In the genomic region with DNA sequence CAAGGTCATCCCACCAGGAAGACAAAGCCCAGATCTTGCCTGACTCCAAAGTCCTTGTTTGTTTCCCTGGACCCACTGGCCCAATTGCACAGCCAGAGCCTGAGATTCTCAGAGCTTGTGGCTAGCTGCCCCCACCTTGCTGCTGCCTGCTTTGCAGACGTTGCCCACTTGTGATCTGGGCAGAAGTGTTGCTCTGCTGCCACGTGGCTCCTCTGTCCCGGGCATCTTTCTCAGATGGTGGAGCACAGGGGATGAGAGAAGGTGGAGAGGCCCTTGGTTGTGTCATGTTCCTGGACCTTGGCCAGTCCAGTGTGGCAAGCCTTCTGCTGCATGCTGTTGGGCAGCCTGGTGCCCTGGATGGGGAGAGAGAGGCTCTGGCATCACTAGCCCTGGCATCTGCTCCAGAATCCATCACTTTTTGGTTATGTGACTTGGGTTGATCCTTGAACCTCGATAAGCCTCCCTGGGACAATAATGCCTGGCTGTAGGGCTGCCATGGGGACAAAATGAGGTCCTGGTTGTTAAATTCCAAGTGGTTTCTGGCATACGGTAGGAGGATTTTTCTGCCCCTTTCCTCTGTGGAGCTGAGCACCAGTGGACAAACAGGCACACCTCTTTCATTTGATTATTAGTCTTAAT, we compare ENCODE assay signal across 12 cellular contexts. TPM values are rescaled to one million over a fixed set of nuclear protein-coding genes. Genes with fewer than 3 reads are reported as not detected.
DNase-seq lines count a peak whose midpoint lies in the region; ATAC-seq and TF ChIP-seq lines count a peak whose summit lies in the region.
"Had no signal": no experiment of that assay in that cellular context is flagged by ENCODE, and none has a peak within 500 bp of the region (broad histone marks: within the 10 kb centered on the region; RNA-seq: fewer than 3 reads in every experiment).

No MANE protein-coding gene starts in this region.

- H3K36me3 ChIP-seq in breast epithelium: no peaks in the 10 kb centered on the region

- H3K36me3 Mint-ChIP-seq in MCF 10A (ENCODE audit: insufficient read depth, unreplicated experiment): no peaks in the 10 kb centered on the region
- H3K36me3 Mint-ChIP-seq: activated naive CD4-positive, alpha-beta T cell treated with anti-CD3 and anti-CD28 coated beads, Interleukin-2, amount 10 ng/mL, durations not matched to agents 7 days and 5 days had no signal

- no TSS peak for BruUV-seq in MCF 10A (replicated peaks; lab: Mats Ljungman, UMichigan)

- intact Hi-C loops in MCF 10A (cut with micrococcal nuclease) (no loop called here), breast epithelium (cut with DNase I; ENCODE audit: low total_unique reads) (no loop called here), sciatic nerve (cut with DNase I) (no loop called here)

- no peak overlapping the region for H3K27ac ChIP-seq in breast epithelium
- H3K27ac ChIP-seq: epithelial cell of prostate had no signal

- CTCF ChIA-PET in MCF 10A (lab: Yijun Ruan, JAX): interaction anchor here (0.7 kb wide), 1 partner anchor 63 kb away, joined by 3 read pairs; no protein-coding TSS in a partner anchor

- H3K27me3 Mint-ChIP-seq in MCF 10A (ENCODE audit: insufficient read depth, unreplicated experiment): no peaks in the 10 kb centered on the region

- no peaks in the 10 kb centered on the region for H3K9me3 ChIP-seq in breast epithelium
- H3K9me3 ChIP-seq: A549 had no signal

- no peaks in the 10 kb centered on the region for H3K9me3 Mint-ChIP-seq in MCF 10A (ENCODE audit: unreplicated experiment)
- H3K9me3 Mint-ChIP-seq: activated naive CD4-positive, alpha-beta T cell treated with anti-CD3 and anti-CD28 coated beads, Interleukin-2, amount 10 ng/mL, durations not matched to agents 7 days and 5 days had no signal

- no peak for ATAC-seq in sciatic nerve
- no peak for ATAC-seq in GM18519 (IDR thresholded peaks at IDR 0.05; ENCODE audit: low FRiP score, unreplicated experiment)
- ATAC-seq: A549 had no signal

- H3K4me3 ChIP-seq in breast epithelium: no peak overlapping the region
- H3K4me3 ChIP-seq: A549 had no signal

- no peak overlapping the region for H3K4me3 Mint-ChIP-seq in MCF 10A (ENCODE audit: unreplicated experiment)
- H3K4me3 Mint-ChIP-seq: activated naive CD4-positive, alpha-beta T cell treated with anti-CD3 and anti-CD28 coated beads, Interleukin-2, amount 10 ng/mL, durations not matched to agents 7 days and 5 days had no signal

- H3K4me1 Mint-ChIP-seq in MCF 10A (ENCODE audit: insufficient read depth, unreplicated experiment): no peaks in the 10 kb centered on the region

- TF ChIP-seq POLR2A in breast epithelium (IDR thresholded peaks at IDR 0.05): no peak

- no peaks in the 10 kb centered on the region for H3K4me1 ChIP-seq in breast epithelium

- TF ChIP-seq CTCF in MCF 10A (IDR thresholded peaks at IDR 0.05; ENCODE audit: unreplicated experiment): no peak
- TF ChIP-seq CTCF in breast epithelium (IDR thresholded peaks at IDR 0.05): no peak

- POLR2A ChIA-PET in MCF 10A (lab: Yijun Ruan, JAX): interaction anchor here (2.2 kb wide), 1 partner anchor 15 kb away, joined by 12 read pairs; the partner anchor contains the start of gene GPATCH3

- DNase-seq in MCF 10A (ENCODE audit: unreplicated experiment) (peak; percentile 48), breast epithelium (ENCODE audit: low spot score in 2 of 2) (no peak), kidney tubule cell (ENCODE audit: low spot score) (peak; percentile 9), sciatic nerve (ENCODE audit: low spot score) (no peak), NCI-H446 treated with DMSO at 0.1 percent for 48 hours (lab: John Stamatoyannopoulos, UW) (no peak)
- DNase-seq: activated naive CD4-positive, alpha-beta T cell treated with anti-CD3 and anti-CD28 coated beads, Interleukin-2, amount 10 ng/mL, durations not matched to agents 7 days and 5 days; hippocampal formation had no signal

- no peaks in the 10 kb centered on the region for H3K27me3 ChIP-seq in breast epithelium

- H3K27ac Mint-ChIP-seq in MCF 10A (ENCODE audit: low read depth, unreplicated experiment): no peak overlapping the region
- H3K27ac Mint-ChIP-seq: activated naive CD4-positive, alpha-beta T cell treated with anti-CD3 and anti-CD28 coated beads, Interleukin-2, amount 10 ng/mL, durations not matched to agents 7 days and 5 days had no signal

RNA-seq across cellular contexts. Expression of gene NR0B2, which starts 1.5 kb away (rescaled TPM):
- total RNA-seq in MCF 10A (2022) (not detected in 2 replicates), breast epithelium (not detected), sciatic nerve (not detected)
- total RNA-seq: omental fat pad, ureter had no signal

RNA-seq across cellular contexts. Expression of gene NUDC, which starts 6.2 kb away (rescaled TPM):
- total RNA-seq in MCF 10A (2022) (96.8 and 106 TPM in 2 replicates), breast epithelium (10 to 100 TPM; 47.9 to 51.5 (median 49.4) TPM), sciatic nerve (58.4 TPM)

RNA-seq across cellular contexts. Expression of gene GPATCH3, which starts 15.1 kb away (rescaled TPM):
- total RNA-seq in MCF 10A (2022) (9.9 and 14.1 TPM in 2 replicates), breast epithelium (10 to 100 TPM in 2 of 3 donors, 1 to 10 TPM in 1; 8.3 to 13.5 (median 11.8) TPM), sciatic nerve (12.3 TPM)

RNA-seq across cellular contexts. Expression of gene GPN2, which starts 25.2 kb away (rescaled TPM):
- total RNA-seq in MCF 10A (2022) (38.9 and 39.7 TPM in 2 replicates), breast epithelium (10 to 100 TPM in 2 of 3 donors, 1 to 10 TPM in 1; 8.5 to 17.7 (median 13.4) TPM), sciatic nerve (22.7 TPM)

RNA-seq across cellular contexts. Expression of gene KDF1, which starts 44.9 kb away (rescaled TPM):
- total RNA-seq in MCF 10A (2022) (5.1 and 8.8 TPM in 2 replicates), breast epithelium (10 to 100 TPM in 2 of 3 donors, not detected in 1; 10.8 to 22.2 TPM), sciatic nerve (not detected)

Comparison
In these comparisons a context has a peak if more than half of its experiments do, and no peak if none do; other contexts are left out.
1. DNase-seq: peak in MCF 10A (single experiment) and kidney tubule cell (single experiment); none in breast epithelium (0 of 2), sciatic nerve (single experiment) and NCI-H446 treated with DMSO at 0.1 percent for 48 hours (single experiment).